1 cellular context compared by ENCODE assay signal in the genomic region with DNA sequence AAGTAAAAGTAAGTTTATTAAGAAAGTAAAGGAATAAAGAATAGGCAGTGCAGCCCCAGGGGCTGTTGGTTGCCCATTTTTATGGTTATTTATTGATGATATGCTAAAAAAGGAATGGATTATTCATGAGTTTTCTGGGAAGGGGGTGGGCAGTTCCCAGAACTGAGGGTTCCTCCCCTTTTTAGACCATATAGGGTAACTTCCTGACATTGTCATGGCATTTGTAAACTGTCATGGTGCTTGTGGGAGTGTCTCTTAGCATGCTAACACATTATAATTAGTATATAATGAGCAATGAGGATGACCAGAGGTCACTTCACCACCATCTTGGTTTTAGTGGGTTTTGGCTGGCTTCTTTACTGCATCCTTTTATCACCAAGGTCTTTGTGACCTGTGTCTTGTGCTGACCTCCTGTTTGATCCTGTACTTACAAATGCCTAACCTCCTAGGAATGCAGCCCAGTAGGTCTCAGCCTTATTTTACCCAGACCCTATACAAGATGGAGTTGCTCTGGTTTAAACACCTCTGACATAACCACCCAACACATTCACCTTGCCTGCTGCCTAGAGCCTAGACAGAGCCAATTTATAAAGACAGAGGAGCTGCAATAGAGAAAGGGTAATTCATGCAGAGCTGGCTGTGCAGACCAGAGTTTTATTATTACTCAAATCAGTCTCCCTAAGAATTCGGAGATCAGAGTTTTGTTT.
TF ChIP-seq lines count a peak whose summit lies in the region.

No MANE protein-coding gene starts in this region.

TF ChIP-seq in endothelial cell of umbilical vein, 7 proteins besides CTCF, POLR2A, EP300 and RAD21:
- TF ChIP-seq FOS (IDR thresholded peaks at IDR 0.05; ENCODE audit: borderline replicate concordance, insufficient read depth, low read length) (no peak), JUN (IDR thresholded peaks at IDR 0.05; ENCODE audit: borderline replicate concordance, insufficient read depth, insufficient read length, low read depth) (no peak), POLR2AphosphoS5 (IDR thresholded peaks at IDR 0.05; ENCODE audit: insufficient read depth, low read depth, low read length) (no peak), MYC (IDR thresholded peaks at IDR 0.05; ENCODE audit: low read depth, low read length) (no peak)
- TF ChIP-seq, protein P1, sequence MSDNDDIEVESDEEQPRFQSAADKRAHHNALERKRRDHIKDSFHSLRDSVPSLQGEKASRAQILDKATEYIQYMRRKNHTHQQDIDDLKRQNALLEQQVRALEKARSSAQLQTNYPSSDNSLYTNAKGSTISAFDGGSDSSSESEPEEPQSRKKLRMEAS (IDR thresholded peaks at IDR 0.05; ENCODE audit: insufficient read depth, insufficient read length), result no peak
